In the genomic region with DNA sequence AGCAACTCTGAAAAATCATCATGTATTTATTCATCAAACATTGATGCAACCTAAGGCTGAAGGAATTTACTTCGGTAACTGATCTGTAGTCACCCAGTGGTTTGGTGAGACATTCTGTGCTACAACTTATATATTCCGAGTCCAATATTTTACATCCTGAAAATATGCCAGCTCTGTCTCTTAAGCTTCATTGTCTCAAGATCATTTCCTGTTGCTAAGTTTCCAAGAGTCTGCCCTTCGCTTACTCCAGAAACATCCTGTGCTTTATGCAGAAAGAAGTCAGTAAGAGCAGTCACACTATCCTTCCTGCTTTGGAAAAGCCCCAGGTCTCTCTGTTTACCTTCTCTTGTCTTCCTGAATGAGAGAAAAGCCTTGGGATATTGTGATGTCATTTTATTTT, we compare ENCODE assay signal across 25 cellular contexts.
A peak's percentile ranks its signal among the peaks of the same experiment; 100 is the strongest.
DNase-seq lines count a peak whose midpoint lies in the region; ATAC-seq and TF ChIP-seq lines count a peak whose summit lies in the region.
"Had no signal": no experiment of that assay in that cellular context is flagged by ENCODE, and none has a peak within 500 bp of the region (broad histone marks: within the 10 kb centered on the region; RNA-seq: fewer than 3 reads in every experiment).

No MANE protein-coding gene starts in this region.

- no peaks in the 10 kb centered on the region for H3K36me3 ChIP-seq in mucosa of descending colon (ENCODE audit: low read depth)
- H3K36me3 ChIP-seq: gastroesophageal sphincter, thyroid gland had no signal

- intact Hi-C loops in mucosa of descending colon (cut with DNase I, micrococcal nuclease), result no loop called here
- intact Hi-C loops in cardiac septum (cut with DNase I), result no loop called here

- H3K4me3 ChIP-seq in cardiac fibroblast (replicated peaks in 1 of 2; ENCODE audit: low read depth in 2 of 2, low read length in 2 of 2), result no peak overlapping the region
- H3K4me3 ChIP-seq in mucosa of descending colon, result no peak overlapping the region
- H3K4me3 ChIP-seq: coronary artery, gastroesophageal sphincter, SK-N-MC, skin epidermis, thyroid gland had no signal

- no peaks in the 10 kb centered on the region for H3K9me3 ChIP-seq in mucosa of descending colon
- H3K9me3 ChIP-seq: gastroesophageal sphincter, thyroid gland had no signal

- no peaks in the 10 kb centered on the region for H3K4me1 ChIP-seq in mucosa of descending colon (ENCODE audit: low read depth)

- DNase-seq in ELR (ENCODE audit: low read depth), result peak; percentile 64
- peak; percentile 37 for DNase-seq in M059J (ENCODE audit: low read depth)
- DNase-seq in cardiac fibroblast (ENCODE audit: low read depth in 2 of 2), result peak; percentile 59 to 63
- DNase-seq in mucosa of descending colon, result no peak
- no peak for DNase-seq in cardiac septum (ENCODE audit: low spot score)
- DNase-seq in NCI-H1092 treated with DMSO at 0.1 percent for 48 hours (lab: John Stamatoyannopoulos, UW), result no peak
- no peak for DNase-seq in NCI-H446 (lab: John Stamatoyannopoulos, UW)
- DNase-seq: activated CD4-positive, alpha-beta T cell treated with anti-CD3 and anti-CD28 coated beads, Interleukin-2, amount 50 U/mL, for 48 hours; activated CD8-positive, alpha-beta memory T cell treated with anti-CD3 and anti-CD28 coated beads, Interleukin-2, amount 50 U/mL, for 4 hours; activated naive CD4-positive, alpha-beta T cell treated with anti-CD3 and anti-CD28 coated beads, Interleukin-2, amount 10 ng/mL, durations not matched to agents 7 days and 5 days; effector memory CD8-positive, alpha-beta T cell; GDM1; H9; hippocampal formation; mesendoderm; NCI-H1092; NCI-H187 treated with DMSO at 0.1 percent for 48 hours; NCI-H526 treated with DMSO at 0.1 percent for 48 hours; thyroid gland had no signal

- peak; percentile 23 for ATAC-seq in mucosa of descending colon
- ATAC-seq: activated CD4-positive, CD25-positive, alpha-beta regulatory T cell treated with anti-CD3 and anti-CD28 coated beads, Interleukin-2, amount 50 U/mL, for 24 hours; effector memory CD8-positive, alpha-beta T cell; esophagus mucosa; gastroesophageal sphincter had no signal

- TF ChIP-seq CTCF in cardiac fibroblast (IDR thresholded peaks at IDR 0.05; ENCODE audit: low read depth, low read length) (no peak), mucosa of descending colon (IDR thresholded peaks at IDR 0.05) (no peak)

Comparison
In these comparisons a context has a peak if more than half of its experiments do, and no peak if none do; other contexts are left out.
1. DNase-seq: peak in ELR (single experiment), M059J (single experiment) and cardiac fibroblast (2 of 2); none in mucosa of descending colon (0 of 3), cardiac septum (single experiment), NCI-H1092 treated with DMSO at 0.1 percent for 48 hours (single experiment) and NCI-H446 (0 of 2).